In the genomic region with DNA sequence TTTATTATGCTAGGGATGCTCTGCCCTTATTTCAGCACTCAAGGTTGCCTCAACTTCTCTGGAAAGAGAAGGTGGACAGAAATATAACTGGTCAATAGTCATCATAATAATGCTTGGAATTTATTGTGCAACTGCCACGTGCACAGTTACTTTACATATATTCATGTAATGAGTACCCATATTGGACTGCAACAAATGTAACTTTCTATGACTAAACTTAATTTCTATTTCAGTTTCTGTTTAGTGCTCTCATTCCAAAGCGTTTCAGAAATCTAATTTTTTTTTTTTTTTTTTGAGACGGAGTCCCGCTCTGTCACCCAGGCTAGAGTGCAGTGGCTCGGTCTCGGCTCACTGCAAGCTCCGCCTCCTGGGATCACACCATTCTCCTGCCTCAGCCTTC, we compare ENCODE assay signal across 15 cellular contexts. TPM values are rescaled to one million over a fixed set of nuclear protein-coding genes. Genes with fewer than 3 reads are reported as not detected.
DNase-seq lines count a peak whose midpoint lies in the region; ATAC-seq and FAIRE-seq lines count a peak whose summit lies in the region.
"Had no signal": no experiment of that assay in that cellular context is flagged by ENCODE, and none has a peak within 500 bp of the region (broad histone marks: within the 10 kb centered on the region; RNA-seq: fewer than 3 reads in every experiment).

No MANE protein-coding gene starts in this region.

- H3K27me3 Mint-ChIP-seq in IgD-negative memory B cell: no peaks in the 10 kb centered on the region
- H3K27me3 Mint-ChIP-seq in CD4-positive, alpha-beta memory T cell: peaks cover 5 to 7% of the 10 kb centered on the region in 2 donors

- peaks cover 49 to 62% (median 56%) of the 10 kb centered on the region in 3 donors for H3K4me1 Mint-ChIP-seq in IgD-negative memory B cell
- H3K4me1 Mint-ChIP-seq in CD4-positive, alpha-beta memory T cell: no peaks in the 10 kb centered on the region

- no peak overlapping the region for H3K27ac ChIP-seq in CD4-positive, alpha-beta memory T cell (ENCODE audit: low read depth, low read length)
- H3K27ac ChIP-seq: BLaER1, SJCRH30 had no signal

- intact Hi-C loops in CD4-positive, alpha-beta memory T cell (cut with micrococcal nuclease): no loop called here
- intact Hi-C loops in left ventricle myocardium superior (cut with micrococcal nuclease): no loop called here

- peak overlapping the region; percentile 34 to 91 (median 84) for H3K4me3 Mint-ChIP-seq in IgD-negative memory B cell
- no peak overlapping the region for H3K4me3 Mint-ChIP-seq in CD4-positive, alpha-beta memory T cell

- CTCF ChIA-PET in CD4-positive, alpha-beta memory T cell (lab: Charles Lee; ENCODE audit: partially characterized antibody): no interaction called here

- no peaks in the 10 kb centered on the region for H3K9me3 ChIP-seq in CD4-positive, alpha-beta memory T cell (ENCODE audit: control insufficient read depth in 1 of 2, low read length in 2 of 2)
- H3K9me3 ChIP-seq: BLaER1, SJCRH30 had no signal

- no peaks in the 10 kb centered on the region for H3K9me3 Mint-ChIP-seq in IgD-negative memory B cell
- peaks cover 0 to 10% (median 5%) of the 10 kb centered on the region in 8 donors for H3K9me3 Mint-ChIP-seq in CD4-positive, alpha-beta memory T cell
- H3K9me3 Mint-ChIP-seq: activated T-helper 2 cell treated with anti-CD3 and anti-CD28 coated beads, Interferon-gamma antibody, Interleukin-2, Interleukin-4, amounts not matched to agents 10 μg/mL and 5 μg/mL and 100 μg/mL, durations not matched to agents 14 hours and 24 hours and 36 hours had no signal

- H3K4me1 ChIP-seq in CD4-positive, alpha-beta memory T cell (ENCODE audit: insufficient read depth, low read length): no peaks in the 10 kb centered on the region
- H3K4me1 ChIP-seq: SJCRH30 had no signal

- POLR2A ChIA-PET in CD4-positive, alpha-beta memory T cell (lab: Charles Lee; ENCODE audit: partially characterized antibody): no interaction called here

- no peaks in the 10 kb centered on the region for H3K36me3 ChIP-seq in CD4-positive, alpha-beta memory T cell (ENCODE audit: insufficient read depth, low read length)
- H3K36me3 ChIP-seq: BLaER1, SJCRH30 had no signal

- no peak overlapping the region for H3K4me3 ChIP-seq in CD4-positive, alpha-beta memory T cell (ENCODE audit: low read length in 2 of 2)
- H3K4me3 ChIP-seq: BLaER1, SJCRH30 had no signal

- DNase-seq in CD4-positive, alpha-beta memory T cell: no peak
- DNase-seq in NCI-H1436 treated with DMSO at 0.1 percent for 48 hours (lab: John Stamatoyannopoulos, UW) (no peak), frontal cortex (ENCODE audit: low spot score in 2 of 2) (no peak), left ventricle myocardium superior (no peak)
- DNase-seq: hippocampal formation; SJCRH30; stimulated activated CD4-positive, alpha-beta T cell treated with anti-CD3 and anti-CD28 coated beads, Interleukin-1b, Interleukin-23, amount 100 ng/mL, for 48 hours; stimulated activated naive CD4-positive, alpha-beta T cell treated with Interleukin-2 at 50 U/mL for 16 hours had no signal

- H3K27me3 ChIP-seq in CD4-positive, alpha-beta memory T cell (ENCODE audit: insufficient read depth, low read length): no peaks in the 10 kb centered on the region
- H3K27me3 ChIP-seq: BLaER1, SJCRH30 had no signal

- FAIRE-seq in frontal cortex (lab: Jason Lieb, UNC): no peak
- FAIRE-seq: bronchial epithelial cell had no signal

- no peaks in the 10 kb centered on the region for H3K36me3 Mint-ChIP-seq in IgD-negative memory B cell
- peaks cover 0 to 6% of the 10 kb centered on the region in 2 donors for H3K36me3 Mint-ChIP-seq in CD4-positive, alpha-beta memory T cell

- peak overlapping the region in 2 of 3 donors; percentile 58 to 90 for H3K27ac Mint-ChIP-seq in IgD-negative memory B cell
- no peak overlapping the region for H3K27ac Mint-ChIP-seq in CD4-positive, alpha-beta memory T cell
- H3K27ac Mint-ChIP-seq: activated T-helper 2 cell treated with anti-CD3 and anti-CD28 coated beads, Interferon-gamma antibody, Interleukin-2, Interleukin-4, amounts not matched to agents 10 μg/mL and 5 μg/mL and 100 μg/mL, durations not matched to agents 14 hours and 24 hours and 36 hours had no signal

- ATAC-seq in GM18499 (IDR thresholded peaks at IDR 0.05; ENCODE audit: insufficient read depth, unreplicated experiment): peak; percentile 35
- ATAC-seq in GM19452 (IDR thresholded peaks at IDR 0.05; ENCODE audit: unreplicated experiment): peak; percentile 47
- ATAC-seq in HG02852 (IDR thresholded peaks at IDR 0.05; ENCODE audit: unreplicated experiment): peak; percentile 35
- no peak for ATAC-seq in left ventricle myocardium superior

RNA-seq across cellular contexts. Expression of gene CD83, which starts 28.3 kb away (rescaled TPM):
- 43.8 TPM for polyA plus RNA-seq in IgD-negative memory B cell
- 1 to 10 TPM; 5.8 to 7.0 TPM for total RNA-seq in CD4-positive, alpha-beta memory T cell
- 10 to 100 TPM in 1 of 2 donors, 1 to 10 TPM in 1; 4.8 to 10.6 TPM for polyA plus RNA-seq in CD4-positive, alpha-beta memory T cell
- total RNA-seq in frontal cortex (23.6 TPM), left ventricle myocardium superior (1.6 TPM)

Comparison
In these comparisons a context has a peak if more than half of its experiments do, and no peak if none do; other contexts are left out.
1. H3K27ac Mint-ChIP-seq: peak in IgD-negative memory B cell (2 of 3); none in CD4-positive, alpha-beta memory T cell (0 of 7).
2. H3K4me3 Mint-ChIP-seq: peak in IgD-negative memory B cell (4 of 4); none in CD4-positive, alpha-beta memory T cell (0 of 8).